In genomic region chr2:25672500-25673169, GRCh38 we compare ENCODE assay signal across 8 cellular contexts. TPM values are rescaled to one million over a fixed set of nuclear protein-coding genes. Genes with fewer than 3 reads are reported as not detected.
DNase-seq lines count a peak whose midpoint lies in the region; ATAC-seq and TF ChIP-seq lines count a peak whose summit lies in the region.

No MANE protein-coding gene starts in this region.

- H3K27me3 Mint-ChIP-seq in activated CD8-positive, alpha-beta T cell treated with anti-CD3 and anti-CD28 coated beads, Interleukin-2, amount 10 ng/mL, durations not matched to agents 7 days and 5 days (ENCODE audit: low read depth), result peaks cover 20% of the 10 kb centered on the region
- H3K27me3 Mint-ChIP-seq in effector memory CD8-positive, alpha-beta T cell, result no peaks in the 10 kb centered on the region

- ATAC-seq in GM18508 (IDR thresholded peaks at IDR 0.05; ENCODE audit: insufficient read depth, unreplicated experiment) (peak; percentile 40), HG03025 (IDR thresholded peaks at IDR 0.05; ENCODE audit: low FRiP score, unreplicated experiment) (peak; percentile 34)
- peak; percentile 80 for ATAC-seq in activated CD8-positive, alpha-beta T cell treated with anti-CD3 and anti-CD28 coated beads, Interleukin-2, amount 10 ng/mL, durations not matched to agents 7 days and 5 days
- peak; percentile 76 for ATAC-seq in effector memory CD8-positive, alpha-beta T cell (replicated peaks)

- H3K9me3 Mint-ChIP-seq in activated CD8-positive, alpha-beta T cell treated with anti-CD3 and anti-CD28 coated beads, Interleukin-2, amount 10 ng/mL, durations not matched to agents 7 days and 5 days (ENCODE audit: insufficient read depth), result no peaks in the 10 kb centered on the region
- H3K9me3 Mint-ChIP-seq in effector memory CD8-positive, alpha-beta T cell, result no peaks in the 10 kb centered on the region

- peak overlapping the region; percentile 59 for H3K27ac Mint-ChIP-seq in activated CD8-positive, alpha-beta T cell treated with anti-CD3 and anti-CD28 coated beads, Interleukin-2, amount 10 ng/mL, durations not matched to agents 7 days and 5 days
- H3K27ac Mint-ChIP-seq in effector memory CD8-positive, alpha-beta T cell, result peak overlapping the region; percentile 41 to 52

- H3K36me3 Mint-ChIP-seq in activated CD8-positive, alpha-beta T cell treated with anti-CD3 and anti-CD28 coated beads, Interleukin-2, amount 10 ng/mL, durations not matched to agents 7 days and 5 days (ENCODE audit: low read depth), result no peaks in the 10 kb centered on the region
- no peaks in the 10 kb centered on the region for H3K36me3 Mint-ChIP-seq in effector memory CD8-positive, alpha-beta T cell (ENCODE audit: insufficient read depth)

- POLR2A ChIA-PET in activated CD8-positive, alpha-beta T cell treated with anti-CD3 and anti-CD28 coated beads, Interleukin-2, amount 10 ng/mL, durations not matched to agents 7 days and 5 days (lab: Charles Lee), result interaction anchor here (0.6 to 1.3 kb wide), 4 partner anchors 27 to 310 kb away, joined by 3 read pairs; no protein-coding TSS in a partner anchor

- CTCF ChIA-PET in activated CD8-positive, alpha-beta T cell treated with anti-CD3 and anti-CD28 coated beads, Interleukin-2, amount 10 ng/mL, durations not matched to agents 7 days and 5 days (lab: Charles Lee), result interaction anchor here (0.8 to 1.9 kb wide), 5 partner anchors 8 to 472 kb away, joined by 3 to 7 read pairs (median 4); no protein-coding TSS in a partner anchor

- H3K4me1 Mint-ChIP-seq in activated CD8-positive, alpha-beta T cell treated with anti-CD3 and anti-CD28 coated beads, Interleukin-2, amount 10 ng/mL, durations not matched to agents 7 days and 5 days (ENCODE audit: low read depth), result peaks cover 22% of the 10 kb centered on the region
- peaks cover 14 to 19% of the 10 kb centered on the region in 2 donors for H3K4me1 Mint-ChIP-seq in effector memory CD8-positive, alpha-beta T cell (ENCODE audit: low read depth in 2 of 2)

- H3K4me3 Mint-ChIP-seq in activated CD8-positive, alpha-beta T cell treated with anti-CD3 and anti-CD28 coated beads, Interleukin-2, amount 10 ng/mL, durations not matched to agents 7 days and 5 days, result peak overlapping the region; percentile 81
- peak overlapping the region; percentile 81 to 84 for H3K4me3 Mint-ChIP-seq in effector memory CD8-positive, alpha-beta T cell

- no peak for TF ChIP-seq CTCF in 22Rv1 (IDR thresholded peaks at IDR 0.05)

- DNase-seq in NCI-H345 treated with DMSO at 0.1 percent for 48 hours (lab: John Stamatoyannopoulos, UW; ENCODE audit: unreplicated experiment) (peak; percentile 50), midbrain (lab: John Stamatoyannopoulos, UW) (peak; percentile 15)
- peak; percentile 79 for DNase-seq in activated CD8-positive, alpha-beta T cell treated with anti-CD3 and anti-CD28 coated beads, Interleukin-2, amount 10 ng/mL, durations not matched to agents 7 days and 5 days
- DNase-seq in effector memory CD8-positive, alpha-beta T cell, result peak; percentile 62 to 66 (median 64)
- DNase-seq in stimulated activated CD8-positive, alpha-beta memory T cell treated with anti-CD3 and anti-CD28 coated beads, Interleukin-2, amount 100 ng/mL, for 1 hour (ENCODE audit: low read depth in 2 of 2), result peak; percentile 40 to 54

- H3K27ac ChIP-seq in 22Rv1, result peak overlapping the region; percentile 50

RNA-seq across cellular contexts. Expression of gene DTNB, which starts 0.7 kb away (rescaled TPM):
- total RNA-seq in activated CD8-positive, alpha-beta T cell treated with anti-CD3 and anti-CD28 coated beads, Interleukin-2, amount 10 ng/mL, durations not matched to agents 7 days and 5 days, result 10 to 100 TPM; 29.2 to 31.2 TPM

Comparison
In these comparisons a context has a peak if more than half of its experiments do, and no peak if none do; other contexts are left out.
1. Peak in every context shown above with its lines: DNase-seq, ATAC-seq and H3K27ac ChIP-seq.
2. DNase-seq: peak in every context shown above with its lines; median percentile 79 in activated CD8-positive, alpha-beta T cell treated with anti-CD3 and anti-CD28 coated beads, Interleukin-2, amount 10 ng/mL, durations not matched to agents 7 days and 5 days; 64 in effector memory CD8-positive, alpha-beta T cell; 50 in NCI-H345 treated with DMSO at 0.1 percent for 48 hours; 47 in stimulated activated CD8-positive, alpha-beta memory T cell treated with anti-CD3 and anti-CD28 coated beads, Interleukin-2, amount 100 ng/mL, for 1 hour; 15 in midbrain.